24 cellular contexts compared by ENCODE assay signal in the genomic region with DNA sequence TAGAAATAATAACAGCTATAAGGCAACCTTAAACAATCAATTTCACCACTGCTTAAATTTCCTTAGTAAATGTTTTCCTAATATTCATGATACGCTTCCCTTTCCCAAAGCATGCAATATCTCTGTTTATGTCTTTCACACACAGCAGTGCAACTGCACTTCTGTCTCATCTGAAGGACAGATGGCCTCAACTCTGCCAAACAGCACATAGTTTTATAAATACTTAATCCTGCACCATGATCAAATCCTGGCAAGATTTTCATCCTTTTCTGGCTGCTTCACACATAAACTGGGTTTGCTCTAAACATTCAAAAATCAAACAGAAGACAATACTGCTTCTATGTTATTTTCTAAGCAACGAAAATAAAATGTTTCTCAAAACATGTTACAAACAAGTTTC.
A peak's percentile ranks its signal among the peaks of the same experiment; 100 is the strongest.
DNase-seq lines count a peak whose midpoint lies in the region; ATAC-seq, FAIRE-seq and TF ChIP-seq lines count a peak whose summit lies in the region.
"Had no signal": no experiment of that assay in that cellular context is flagged by ENCODE, and none has a peak within 500 bp of the region (broad histone marks: within the 10 kb centered on the region; RNA-seq: fewer than 3 reads in every experiment).

No MANE protein-coding gene starts in this region.

- no peaks in the 10 kb centered on the region for H3K36me3 ChIP-seq in astrocyte (ENCODE audit: insufficient read depth, low read length)
- H3K36me3 ChIP-seq: vagina had no signal

- no peak overlapping the region for H2AFZ ChIP-seq in astrocyte (ENCODE audit: low read depth, low read length)

- H3K9ac ChIP-seq in astrocyte (ENCODE audit: low read length), result no peak overlapping the region

- no peak for TF ChIP-seq POLR2A in A549 (IDR thresholded peaks at IDR 0.05; ENCODE audit: low read length)

- H3K79me2 ChIP-seq in astrocyte (ENCODE audit: insufficient read depth, low read length), result no peaks in the 10 kb centered on the region

- H3K4me1 Mint-ChIP-seq in astrocyte (ENCODE audit: low read depth, unreplicated experiment) (no peaks in the 10 kb centered on the region), glutamatergic neuron (ENCODE audit: low read depth, unreplicated experiment) (peaks cover 9% of the 10 kb centered on the region), WTC11 (peaks cover 8% of the 10 kb centered on the region)
- no peaks in the 10 kb centered on the region for H3K4me1 Mint-ChIP-seq in activated T-helper 2 cell treated with anti-CD3 and anti-CD28 coated beads, Interferon-gamma antibody, Interleukin-2, Interleukin-4, amounts not matched to agents 10 μg/mL and 5 μg/mL and 100 μg/mL, durations not matched to agents 14 hours and 24 hours and 36 hours (ENCODE audit: low read depth)
- H3K4me1 Mint-ChIP-seq: activated naive CD4-positive, alpha-beta T cell treated with anti-CD3 and anti-CD28 coated beads, Interleukin-2, amount 10 ng/mL, durations not matched to agents 7 days and 5 days had no signal

- no peak for TF ChIP-seq RAD21 in A549 (conservative IDR thresholded peaks at IDR 0.05 in 1 of 2, IDR thresholded peaks at IDR 0.05 in 1 of 2)

- WGBS in A549 (ENCODE audit: missing lambda C conversion rate), result 67% methylated on average over 2 of the region's 2 CpGs

- no peaks in the 10 kb centered on the region for H3K9me3 Mint-ChIP-seq in astrocyte (ENCODE audit: unreplicated experiment)
- peaks cover 2% of the 10 kb centered on the region for H3K9me3 Mint-ChIP-seq in glutamatergic neuron (ENCODE audit: unreplicated experiment)
- no peaks in the 10 kb centered on the region for H3K9me3 Mint-ChIP-seq in activated T-helper 2 cell treated with anti-CD3 and anti-CD28 coated beads, Interferon-gamma antibody, Interleukin-2, Interleukin-4, amounts not matched to agents 10 μg/mL and 5 μg/mL and 100 μg/mL, durations not matched to agents 14 hours and 24 hours and 36 hours
- no peaks in the 10 kb centered on the region for H3K9me3 Mint-ChIP-seq in WTC11
- H3K9me3 Mint-ChIP-seq: activated naive CD4-positive, alpha-beta T cell treated with anti-CD3 and anti-CD28 coated beads, Interleukin-2, amount 10 ng/mL, durations not matched to agents 7 days and 5 days; activated T-cell treated with anti-CD3 and anti-CD28 coated beads, Interleukin-2, amount 50 U/mL, for 4 hours; effector memory CD8-positive, alpha-beta T cell had no signal

- DNase-seq in A549 (ENCODE audit: low read depth in 1 of 2, low spot score in 1 of 2) (no peak), GM03348 (ENCODE audit: low spot score) (peak; percentile 52), astrocyte (ENCODE audit: low read depth) (peak; percentile 30), glutamatergic neuron (no peak), WTC11 (ENCODE audit: low spot score) (no peak)
- DNase-seq in activated T-helper 2 cell treated with anti-CD3 and anti-CD28 coated beads, Interferon-gamma antibody, Interleukin-2, Interleukin-4, amounts not matched to agents 10 μg/mL and 5 μg/mL and 100 μg/mL, durations not matched to agents 14 hours and 24 hours and 36 hours (ENCODE audit: low spot score), result no peak
- no peak for DNase-seq in activated effector memory CD4-positive, alpha-beta T cell treated with anti-CD3 and anti-CD28 coated beads, Interleukin-2, amount 50 U/mL, for 16 hours
- DNase-seq: activated naive CD4-positive, alpha-beta T cell treated with anti-CD3 and anti-CD28 coated beads, Interleukin-2, amount 10 ng/mL, durations not matched to agents 7 days and 5 days; activated T-cell treated with anti-CD3 and anti-CD28 coated beads, Interleukin-2, amount 50 U/mL, for 4 hours; aorta; CD4-positive, alpha-beta memory T cell; effector memory CD8-positive, alpha-beta T cell; esophagus squamous epithelium; kidney; mammary epithelial cell; NCI-H1092 treated with DMSO at 0.1 percent for 48 hours; NCI-H2081; NCI-H510A treated with DMSO at 0.1 percent for 48 hours; nucleus accumbens; stimulated activated CD8-positive, alpha-beta memory T cell treated with anti-CD3 and anti-CD28 coated beads, Interleukin-4, amount 100 ng/mL, for 48 hours had no signal

- H3K4me2 ChIP-seq in A549, result no peak overlapping the region
- H3K4me2 ChIP-seq in astrocyte (ENCODE audit: low read length), result no peak overlapping the region

- CTCF ChIA-PET in A549 (lab: Yijun Ruan, JAX), result no interaction called here
- CTCF ChIA-PET in WTC11 (lab: Charles Lee), result no interaction called here

- no peak overlapping the region for H3K4me3 ChIP-seq in A549
- no peak overlapping the region for H3K4me3 ChIP-seq in astrocyte (ENCODE audit: insufficient read depth, low read depth, low read length)
- H3K4me3 ChIP-seq: esophagus squamous epithelium, vagina had no signal

- H3K27me3 Mint-ChIP-seq in astrocyte (ENCODE audit: low read depth, unreplicated experiment) (no peaks in the 10 kb centered on the region), glutamatergic neuron (ENCODE audit: unreplicated experiment) (peaks cover 3% of the 10 kb centered on the region), WTC11 (ENCODE audit: low read depth) (no peaks in the 10 kb centered on the region)
- peaks cover 3% of the 10 kb centered on the region for H3K27me3 Mint-ChIP-seq in activated T-helper 2 cell treated with anti-CD3 and anti-CD28 coated beads, Interferon-gamma antibody, Interleukin-2, Interleukin-4, amounts not matched to agents 10 μg/mL and 5 μg/mL and 100 μg/mL, durations not matched to agents 14 hours and 24 hours and 36 hours (ENCODE audit: low read depth)
- H3K27me3 Mint-ChIP-seq: activated naive CD4-positive, alpha-beta T cell treated with anti-CD3 and anti-CD28 coated beads, Interleukin-2, amount 10 ng/mL, durations not matched to agents 7 days and 5 days; CD4-positive, alpha-beta memory T cell; effector memory CD8-positive, alpha-beta T cell had no signal

- intact Hi-C loops in activated T-helper 2 cell treated with anti-CD3 and anti-CD28 coated beads, Interferon-gamma antibody, Interleukin-2, Interleukin-4, amounts not matched to agents 10 μg/mL and 5 μg/mL and 100 μg/mL, durations not matched to agents 14 hours and 24 hours and 36 hours (cut with micrococcal nuclease), result no loop called here

- TF ChIP-seq EP300 in A549 (IDR thresholded peaks at IDR 0.05), result no peak

- peak; percentile 32 for FAIRE-seq in A549 (lab: Jason Lieb, UNC)
- no peak for FAIRE-seq in astrocyte (lab: Jason Lieb, UNC)
- FAIRE-seq: A204.1, H54, kidney had no signal

- no peaks in the 10 kb centered on the region for H3K27me3 ChIP-seq in astrocyte (ENCODE audit: insufficient read depth, low read length)
- H3K27me3 ChIP-seq: esophagus squamous epithelium, vagina had no signal

- H3K27ac Mint-ChIP-seq in astrocyte (ENCODE audit: unreplicated experiment) (no peak overlapping the region), glutamatergic neuron (ENCODE audit: unreplicated experiment) (peak overlapping the region; percentile 30), WTC11 (no peak overlapping the region)
- H3K27ac Mint-ChIP-seq in activated T-helper 2 cell treated with anti-CD3 and anti-CD28 coated beads, Interferon-gamma antibody, Interleukin-2, Interleukin-4, amounts not matched to agents 10 μg/mL and 5 μg/mL and 100 μg/mL, durations not matched to agents 14 hours and 24 hours and 36 hours, result no peak overlapping the region
- H3K27ac Mint-ChIP-seq: activated naive CD4-positive, alpha-beta T cell treated with anti-CD3 and anti-CD28 coated beads, Interleukin-2, amount 10 ng/mL, durations not matched to agents 7 days and 5 days; CD4-positive, alpha-beta memory T cell; effector memory CD8-positive, alpha-beta T cell had no signal

- POLR2A ChIA-PET in A549 (lab: Yijun Ruan, JAX), result no interaction called here
- POLR2A ChIA-PET in WTC11 (lab: Charles Lee), result no interaction called here

- H3K4me1 ChIP-seq in A549, result no peaks in the 10 kb centered on the region
- H3K4me1 ChIP-seq in astrocyte (ENCODE audit: insufficient read depth, low read length), result peaks cover 7% of the 10 kb centered on the region
- H3K4me1 ChIP-seq: vagina had no signal

- no peak overlapping the region for H3K27ac ChIP-seq in A549
- H3K27ac ChIP-seq in astrocyte (ENCODE audit: low read depth, low read length), result no peak overlapping the region
- H3K27ac ChIP-seq: esophagus squamous epithelium, vagina had no signal

- no peak overlapping the region for H3K4me3 Mint-ChIP-seq in astrocyte (ENCODE audit: unreplicated experiment)
- H3K4me3 Mint-ChIP-seq in glutamatergic neuron (ENCODE audit: unreplicated experiment), result no peak overlapping the region
- H3K4me3 Mint-ChIP-seq in activated T-helper 2 cell treated with anti-CD3 and anti-CD28 coated beads, Interferon-gamma antibody, Interleukin-2, Interleukin-4, amounts not matched to agents 10 μg/mL and 5 μg/mL and 100 μg/mL, durations not matched to agents 14 hours and 24 hours and 36 hours (ENCODE audit: low read depth), result no peak overlapping the region
- H3K4me3 Mint-ChIP-seq in WTC11, result no peak overlapping the region
- H3K4me3 Mint-ChIP-seq: activated naive CD4-positive, alpha-beta T cell treated with anti-CD3 and anti-CD28 coated beads, Interleukin-2, amount 10 ng/mL, durations not matched to agents 7 days and 5 days; activated T-cell treated with anti-CD3 and anti-CD28 coated beads, Interleukin-2, amount 50 U/mL, for 4 hours; CD4-positive, alpha-beta memory T cell; effector memory CD8-positive, alpha-beta T cell had no signal

- no peak for ATAC-seq in A549
- no peak for ATAC-seq in HG03571 (IDR thresholded peaks at IDR 0.05; ENCODE audit: unreplicated experiment)
- ATAC-seq in WTC11, result no peak
- ATAC-seq: activated T-cell treated with anti-CD3 and anti-CD28 coated beads, Interleukin-2, amount 50 U/mL, for 4 hours; effector memory CD8-positive, alpha-beta T cell had no signal

- H4K20me1 ChIP-seq in astrocyte (ENCODE audit: insufficient read depth, low read length), result no peaks in the 10 kb centered on the region

- TF ChIP-seq CTCF in A549 (IDR thresholded peaks at IDR 0.05) (no peak), astrocyte (IDR thresholded peaks at IDR 0.05; ENCODE audit: insufficient read depth, low read depth, low read length) (no peak), glutamatergic neuron (IDR thresholded peaks at IDR 0.05; ENCODE audit: partially characterized antibody, unreplicated experiment) (no peak), WTC11 (IDR thresholded peaks at IDR 0.05) (no peak)

- H3K36me3 Mint-ChIP-seq in astrocyte (ENCODE audit: low read depth, unreplicated experiment) (no peaks in the 10 kb centered on the region), glutamatergic neuron (ENCODE audit: unreplicated experiment) (no peaks in the 10 kb centered on the region), WTC11 (0 out of 2 replicates have a peak, but pooled peaks cover 5% of the 10 kb centered on the region)
- peaks cover 11% of the 10 kb centered on the region for H3K36me3 Mint-ChIP-seq in activated T-helper 2 cell treated with anti-CD3 and anti-CD28 coated beads, Interferon-gamma antibody, Interleukin-2, Interleukin-4, amounts not matched to agents 10 μg/mL and 5 μg/mL and 100 μg/mL, durations not matched to agents 14 hours and 24 hours and 36 hours (ENCODE audit: low read depth)

- no peaks in the 10 kb centered on the region for H3K9me3 ChIP-seq in A549
- H3K9me3 ChIP-seq in astrocyte (ENCODE audit: insufficient read depth, low read depth, low read length), result no peaks in the 10 kb centered on the region
- H3K9me3 ChIP-seq: esophagus squamous epithelium, vagina had no signal

TF ChIP-seq in A549, 52 proteins besides CTCF, POLR2A, EP300 and RAD21 (continues in another document):
- TF ChIP-seq MAZ (IDR thresholded peaks at IDR 0.05; ENCODE audit: borderline replicate concordance, low read depth, low read length), result no peak

Comparison
In these comparisons a context has a peak if more than half of its experiments do, and no peak if none do; other contexts are left out.
1. DNase-seq: peak in GM03348 (single experiment) and astrocyte (single experiment); none in A549 (0 of 2), glutamatergic neuron (single experiment), activated T-helper 2 cell treated with anti-CD3 and anti-CD28 coated beads, Interferon-gamma antibody, Interleukin-2, Interleukin-4, amounts not matched to agents 10 μg/mL and 5 μg/mL and 100 μg/mL, durations not matched to agents 14 hours and 24 hours and 36 hours (single experiment), activated effector memory CD4-positive, alpha-beta T cell treated with anti-CD3 and anti-CD28 coated beads, Interleukin-2, amount 50 U/mL, for 16 hours (single experiment) and WTC11 (single experiment).